8 cellular contexts compared by ENCODE assay signal in the genomic region with DNA sequence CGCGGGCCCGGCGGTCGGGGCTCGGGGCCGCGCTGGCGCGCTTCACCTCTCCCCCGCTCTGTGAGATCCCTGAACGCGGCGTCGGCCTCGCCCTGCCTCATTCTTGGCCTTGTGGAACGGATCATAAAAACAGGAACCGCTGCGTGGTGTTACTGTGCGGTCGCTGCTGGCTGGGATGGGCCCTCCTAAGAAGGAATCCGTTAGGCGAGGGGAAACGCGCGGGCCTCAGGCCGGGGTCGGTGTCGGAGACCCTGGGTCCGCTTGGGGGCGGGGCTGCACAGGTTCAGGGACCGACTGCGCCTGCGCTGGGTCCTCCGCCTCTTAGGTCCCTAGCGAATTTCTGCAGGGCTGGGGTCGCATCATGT. TPM values are rescaled to one million over a fixed set of nuclear protein-coding genes. Genes with fewer than 3 reads are reported as not detected.
A peak's percentile ranks its signal among the peaks of the same experiment; 100 is the strongest.
DNase-seq lines count a peak whose midpoint lies in the region; ATAC-seq and TF ChIP-seq lines count a peak whose summit lies in the region.

No MANE protein-coding gene starts in this region.

- no peaks in the 10 kb centered on the region for H3K9me3 ChIP-seq in CD8-positive, alpha-beta memory T cell (ENCODE audit: low read length)
- no peaks in the 10 kb centered on the region for H3K9me3 ChIP-seq in HUES48 (ENCODE audit: control insufficient read depth, insufficient read depth, low read length)
- no peaks in the 10 kb centered on the region for H3K9me3 ChIP-seq in Panc1 (ENCODE audit: control insufficient read depth, insufficient read depth, low read depth, low read length)

- ATAC-seq in GM21360 (IDR thresholded peaks at IDR 0.05; ENCODE audit: unreplicated experiment) (peak; percentile 31), Panc1 (peak; percentile 78)
- ATAC-seq in naive thymus-derived CD8-positive, alpha-beta T cell, result peak; percentile 40 to 44
- peak; percentile 52 to 59 for ATAC-seq in stimulated activated naive B cell treated with anti-CD40 and anti-IgM and Interleukin-4, amounts not matched to agents 10 μg/mL and 1 μg/mL and 100 μg/mL, for 72 hours (replicated peaks)

- peak overlapping the region; percentile 81 for H3K9ac ChIP-seq in HUES48 (ENCODE audit: low read depth, low read length)

- peaks cover under 1 to 30% (median 7%) of the 10 kb centered on the region in 3 donors for H3K36me3 Mint-ChIP-seq in CD8-positive, alpha-beta memory T cell
- peaks cover 11% of the 10 kb centered on the region for H3K36me3 Mint-ChIP-seq in activated T-helper 1 cell treated with anti-CD3 and anti-CD28 coated beads, Interleukin-12 subunit alpha, Interleukin-12 subunit beta, Interleukin-2, Interleukin-4 antibody, amounts not matched to agents 30 ng/mL and 10 ng/mL and 1 ng/mL, durations not matched to agents 14 hours and 24 hours and 36 hours (ENCODE audit: low read depth)
- H3K36me3 Mint-ChIP-seq in naive thymus-derived CD8-positive, alpha-beta T cell, result peaks cover 0 to 8% (median 0%) of the 10 kb centered on the region in 3 donors
- peaks cover under 1 to 5% of the 10 kb centered on the region in 2 donors for H3K36me3 Mint-ChIP-seq in stimulated activated naive B cell treated with anti-CD40 and anti-IgM and Interleukin-4, amounts not matched to agents 10 μg/mL and 1 μg/mL and 100 μg/mL, for 72 hours

- no peak for TF ChIP-seq CTCF in Panc1 (IDR thresholded peaks at IDR 0.05)

- no peaks in the 10 kb centered on the region for H3K27me3 ChIP-seq in CD8-positive, alpha-beta memory T cell (ENCODE audit: insufficient read depth, low read length, poor library complexity, severe bottlenecking)
- H3K27me3 ChIP-seq in HUES48 (ENCODE audit: control insufficient read depth, insufficient read depth, low read length) (no peaks in the 10 kb centered on the region), Panc1 (ENCODE audit: control insufficient read depth, insufficient read depth, low read length) (no peaks in the 10 kb centered on the region)

- POLR2A ChIA-PET in CD8-positive, alpha-beta memory T cell (lab: Charles Lee), result interaction anchor here (1.4 kb wide), 1 partner anchor 197 kb away, joined by 8 read pairs; a partner anchor contains a TSS
- POLR2A ChIA-PET in Panc1 (lab: Charles Lee), result no interaction called here
- POLR2A ChIA-PET in naive thymus-derived CD8-positive, alpha-beta T cell (lab: Charles Lee), result interaction anchor here (1.5 kb wide), 1 partner anchor 197 kb away, joined by 9 read pairs; a partner anchor contains a TSS

- H3K9me3 Mint-ChIP-seq in CD8-positive, alpha-beta memory T cell, result no peaks in the 10 kb centered on the region
- no peaks in the 10 kb centered on the region for H3K9me3 Mint-ChIP-seq in activated T-helper 1 cell treated with anti-CD3 and anti-CD28 coated beads, Interleukin-12 subunit alpha, Interleukin-12 subunit beta, Interleukin-2, Interleukin-4 antibody, amounts not matched to agents 30 ng/mL and 10 ng/mL and 1 ng/mL, durations not matched to agents 14 hours and 24 hours and 36 hours
- H3K9me3 Mint-ChIP-seq in naive thymus-derived CD8-positive, alpha-beta T cell, result no peaks in the 10 kb centered on the region
- no peaks in the 10 kb centered on the region for H3K9me3 Mint-ChIP-seq in stimulated activated naive B cell treated with anti-CD40 and anti-IgM and Interleukin-4, amounts not matched to agents 10 μg/mL and 1 μg/mL and 100 μg/mL, for 72 hours

- H3K27ac ChIP-seq in CD8-positive, alpha-beta memory T cell (ENCODE audit: low read depth, low read length), result peak overlapping the region; percentile 89
- peak overlapping the region; percentile 92 for H3K27ac ChIP-seq in HUES48 (ENCODE audit: low read depth, low read length)
- H3K27ac ChIP-seq in Panc1 (ENCODE audit: low read length), result peak overlapping the region; percentile 93

- H3K4me3 ChIP-seq in CD8-positive, alpha-beta memory T cell (ENCODE audit: low read length), result peak overlapping the region; percentile 89
- H3K4me3 ChIP-seq in HUES48 (ENCODE audit: low read depth, low read length), result peak overlapping the region; percentile 98
- peak overlapping the region; percentile 82 to 90 for H3K4me3 ChIP-seq in Panc1 (ENCODE audit: low read depth in 2 of 2, low read length in 2 of 2)

- H3K36me3 ChIP-seq in CD8-positive, alpha-beta memory T cell (ENCODE audit: insufficient read depth, low read length), result no peaks in the 10 kb centered on the region
- H3K36me3 ChIP-seq in HUES48 (ENCODE audit: control insufficient read depth, insufficient read depth, low read length) (peaks cover 37% of the 10 kb centered on the region), Panc1 (ENCODE audit: control insufficient read depth, insufficient read depth, low read length) (peaks cover 19% of the 10 kb centered on the region)

- no TSS peak for BruUV-seq in Panc1 (replicated peaks; lab: Mats Ljungman, UMichigan)

- H3K4me1 ChIP-seq in CD8-positive, alpha-beta memory T cell (ENCODE audit: insufficient read depth, low read length), result peaks cover 24% of the 10 kb centered on the region
- peaks cover 10% of the 10 kb centered on the region for H3K4me1 ChIP-seq in HUES48 (ENCODE audit: control insufficient read depth, insufficient read depth, low read length)
- peaks cover 21% of the 10 kb centered on the region; the same call in 1 of the 2 replicates for H3K4me1 ChIP-seq in Panc1 (ENCODE audit: control insufficient read depth, insufficient read depth, low read length)

- in situ Hi-C loops in Panc1 (cut with HindIII; ENCODE audit: low pct_unique_long_range_greater_than_20kb, low sequenced_read_pairs), result no loop called here

- peaks cover 26 to 59% (median 54%) of the 10 kb centered on the region in 3 donors for H3K4me1 Mint-ChIP-seq in CD8-positive, alpha-beta memory T cell
- H3K4me1 Mint-ChIP-seq in activated T-helper 1 cell treated with anti-CD3 and anti-CD28 coated beads, Interleukin-12 subunit alpha, Interleukin-12 subunit beta, Interleukin-2, Interleukin-4 antibody, amounts not matched to agents 30 ng/mL and 10 ng/mL and 1 ng/mL, durations not matched to agents 14 hours and 24 hours and 36 hours (ENCODE audit: low read depth), result peaks cover 74% of the 10 kb centered on the region
- H3K4me1 Mint-ChIP-seq in naive thymus-derived CD8-positive, alpha-beta T cell, result peaks cover 17 to 40% (median 33%) of the 10 kb centered on the region in 4 donors
- peaks cover 12 to 27% of the 10 kb centered on the region in 2 donors for H3K4me1 Mint-ChIP-seq in stimulated activated naive B cell treated with anti-CD40 and anti-IgM and Interleukin-4, amounts not matched to agents 10 μg/mL and 1 μg/mL and 100 μg/mL, for 72 hours

- peaks cover 0 to 1% of the 10 kb centered on the region in 2 donors for H3K27me3 Mint-ChIP-seq in CD8-positive, alpha-beta memory T cell
- peaks cover 2% of the 10 kb centered on the region for H3K27me3 Mint-ChIP-seq in activated T-helper 1 cell treated with anti-CD3 and anti-CD28 coated beads, Interleukin-12 subunit alpha, Interleukin-12 subunit beta, Interleukin-2, Interleukin-4 antibody, amounts not matched to agents 30 ng/mL and 10 ng/mL and 1 ng/mL, durations not matched to agents 14 hours and 24 hours and 36 hours (ENCODE audit: insufficient read depth)
- peaks cover 0 to 1% (median 0%) of the 10 kb centered on the region in 5 donors for H3K27me3 Mint-ChIP-seq in naive thymus-derived CD8-positive, alpha-beta T cell
- no peaks in the 10 kb centered on the region for H3K27me3 Mint-ChIP-seq in stimulated activated naive B cell treated with anti-CD40 and anti-IgM and Interleukin-4, amounts not matched to agents 10 μg/mL and 1 μg/mL and 100 μg/mL, for 72 hours

- peak overlapping the region; percentile 89 to 98 (median 96) for H3K4me3 Mint-ChIP-seq in CD8-positive, alpha-beta memory T cell
- peak overlapping the region; percentile 89 for H3K4me3 Mint-ChIP-seq in activated T-helper 1 cell treated with anti-CD3 and anti-CD28 coated beads, Interleukin-12 subunit alpha, Interleukin-12 subunit beta, Interleukin-2, Interleukin-4 antibody, amounts not matched to agents 30 ng/mL and 10 ng/mL and 1 ng/mL, durations not matched to agents 14 hours and 24 hours and 36 hours
- peak overlapping the region; percentile 77 to 99 (median 96) for H3K4me3 Mint-ChIP-seq in naive thymus-derived CD8-positive, alpha-beta T cell
- H3K4me3 Mint-ChIP-seq in stimulated activated naive B cell treated with anti-CD40 and anti-IgM and Interleukin-4, amounts not matched to agents 10 μg/mL and 1 μg/mL and 100 μg/mL, for 72 hours, result peak overlapping the region; percentile 76 to 99

- H3K27ac Mint-ChIP-seq in CD8-positive, alpha-beta memory T cell, result peak overlapping the region; percentile 89 to 100 (median 98)
- peak overlapping the region; percentile 88 for H3K27ac Mint-ChIP-seq in activated T-helper 1 cell treated with anti-CD3 and anti-CD28 coated beads, Interleukin-12 subunit alpha, Interleukin-12 subunit beta, Interleukin-2, Interleukin-4 antibody, amounts not matched to agents 30 ng/mL and 10 ng/mL and 1 ng/mL, durations not matched to agents 14 hours and 24 hours and 36 hours
- H3K27ac Mint-ChIP-seq in naive thymus-derived CD8-positive, alpha-beta T cell, result peak overlapping the region; percentile 87 to 100 (median 98)
- peak overlapping the region; percentile 99 for H3K27ac Mint-ChIP-seq in stimulated activated naive B cell treated with anti-CD40 and anti-IgM and Interleukin-4, amounts not matched to agents 10 μg/mL and 1 μg/mL and 100 μg/mL, for 72 hours

- intact Hi-C loops in Panc1 (cut with micrococcal nuclease; ENCODE audit: unreplicated experiment), result no loop called here
- intact Hi-C loops in activated T-helper 1 cell treated with anti-CD3 and anti-CD28 coated beads, Interleukin-12 subunit alpha, Interleukin-12 subunit beta, Interleukin-2, Interleukin-4 antibody, amounts not matched to agents 30 ng/mL and 10 ng/mL and 1 ng/mL, durations not matched to agents 14 hours and 24 hours and 36 hours (cut with micrococcal nuclease), result loop anchor here (1.0 to 5.0 kb wide), 8 partner anchors 107 to 1003 kb away; a partner anchor contains a TSS

- DNase-seq in CD8-positive, alpha-beta memory T cell, result peak in 4 of 5 donors; percentile 63 to 79 (median 76)
- DNase-seq in Panc1 (ENCODE audit: low read depth, low spot score) (peak; percentile 20), fibroblast of gingiva (ENCODE audit: low read depth) (peak; percentile 35)
- peak; percentile 76 for DNase-seq in activated T-helper 1 cell treated with anti-CD3 and anti-CD28 coated beads, Interleukin-12 subunit alpha, Interleukin-12 subunit beta, Interleukin-2, Interleukin-4 antibody, amounts not matched to agents 30 ng/mL and 10 ng/mL and 1 ng/mL, durations not matched to agents 14 hours and 24 hours and 36 hours (ENCODE audit: low spot score)
- DNase-seq in naive thymus-derived CD8-positive, alpha-beta T cell, result peak; percentile 51 to 85 (median 75)
- peak; percentile 69 for DNase-seq in stimulated activated naive B cell treated with anti-CD40 and anti-IgM and Interleukin-4, amounts not matched to agents 10 μg/mL and 1 μg/mL and 100 μg/mL, for 72 hours

- CTCF ChIA-PET in CD8-positive, alpha-beta memory T cell (lab: Charles Lee), result no interaction called here
- CTCF ChIA-PET in Panc1 (lab: Charles Lee), result no interaction called here

RNA-seq across cellular contexts. Expression of a gene that starts 0.4 kb away (rescaled TPM):
- 10 to 100 TPM; 31.1 to 36.1 TPM for total RNA-seq in CD8-positive, alpha-beta memory T cell
- polyA plus RNA-seq in CD8-positive, alpha-beta memory T cell, result 12.2 TPM
- 51.1 TPM for total RNA-seq in Panc1 (2021; ENCODE audit: unreplicated experiment)
- 15.9 TPM for polyA plus RNA-seq in Panc1 (2012; ENCODE audit: insufficient read length)
- total RNA-seq in activated T-helper 1 cell treated with anti-CD3 and anti-CD28 coated beads, Interleukin-12 subunit alpha, Interleukin-12 subunit beta, Interleukin-2, Interleukin-4 antibody, amounts not matched to agents 30 ng/mL and 10 ng/mL and 1 ng/mL, durations not matched to agents 14 hours and 24 hours and 36 hours, result 36.9 and 37.3 TPM in 2 replicates
- total RNA-seq in naive thymus-derived CD8-positive, alpha-beta T cell, result 10 to 100 TPM in 1 of 2 experiments, 1 to 10 TPM in 1; 10.0 to 15.2 TPM
- polyA plus RNA-seq in naive thymus-derived CD8-positive, alpha-beta T cell, result 1 to 10 TPM; 8.3 to 9.8 (median 8.7) TPM

RNA-seq across cellular contexts. Expression of a gene that starts 5.2 kb away (rescaled TPM):
- total RNA-seq in CD8-positive, alpha-beta memory T cell, result 10 to 100 TPM; 33.8 to 34.9 TPM
- polyA plus RNA-seq in CD8-positive, alpha-beta memory T cell, result 47.1 TPM
- 32.1 TPM for total RNA-seq in Panc1 (2021; ENCODE audit: unreplicated experiment)
- polyA plus RNA-seq in Panc1 (2012; ENCODE audit: insufficient read length), result 12.4 TPM
- total RNA-seq in activated T-helper 1 cell treated with anti-CD3 and anti-CD28 coated beads, Interleukin-12 subunit alpha, Interleukin-12 subunit beta, Interleukin-2, Interleukin-4 antibody, amounts not matched to agents 30 ng/mL and 10 ng/mL and 1 ng/mL, durations not matched to agents 14 hours and 24 hours and 36 hours, result 47.8 and 49.2 TPM in 2 replicates
- 10 to 100 TPM; 65.3 to 65.4 TPM for total RNA-seq in naive thymus-derived CD8-positive, alpha-beta T cell
- 10 to 100 TPM; 33.2 to 38.2 (median 36.6) TPM for polyA plus RNA-seq in naive thymus-derived CD8-positive, alpha-beta T cell

RNA-seq across cellular contexts. Expression of a gene that starts 49.7 kb away (rescaled TPM):
- total RNA-seq in CD8-positive, alpha-beta memory T cell, result under 1 TPM; 0.20 to 0.26 TPM
- not detected for polyA plus RNA-seq in CD8-positive, alpha-beta memory T cell
- 3.3 TPM for total RNA-seq in Panc1 (2021; ENCODE audit: unreplicated experiment)
- 1.0 TPM for polyA plus RNA-seq in Panc1 (2012; ENCODE audit: insufficient read length)
- total RNA-seq in activated T-helper 1 cell treated with anti-CD3 and anti-CD28 coated beads, Interleukin-12 subunit alpha, Interleukin-12 subunit beta, Interleukin-2, Interleukin-4 antibody, amounts not matched to agents 30 ng/mL and 10 ng/mL and 1 ng/mL, durations not matched to agents 14 hours and 24 hours and 36 hours, result 0.07 and 0.21 TPM in 2 replicates
- 1 to 10 TPM in 1 of 2 experiments, under 1 TPM in 1; 0.60 to 1.1 TPM for total RNA-seq in naive thymus-derived CD8-positive, alpha-beta T cell
- polyA plus RNA-seq in naive thymus-derived CD8-positive, alpha-beta T cell, result under 1 TPM in 1 of 3 donors, not detected in 2; 0.23 TPM

Comparison
In these comparisons a context has a peak if more than half of its experiments do, and no peak if none do; other contexts are left out.
1. Peak in every context shown above with its lines: DNase-seq, ATAC-seq, H3K4me3 ChIP-seq and H3K27ac ChIP-seq.
2. DNase-seq: peak in every context shown above with its lines; median percentile 76 in activated T-helper 1 cell treated with anti-CD3 and anti-CD28 coated beads, Interleukin-12 subunit alpha, Interleukin-12 subunit beta, Interleukin-2, Interleukin-4 antibody, amounts not matched to agents 30 ng/mL and 10 ng/mL and 1 ng/mL, durations not matched to agents 14 hours and 24 hours and 36 hours; 76 in CD8-positive, alpha-beta memory T cell; 75 in naive thymus-derived CD8-positive, alpha-beta T cell; 69 in stimulated activated naive B cell treated with anti-CD40 and anti-IgM and Interleukin-4, amounts not matched to agents 10 μg/mL and 1 μg/mL and 100 μg/mL, for 72 hours; 35 in fibroblast of gingiva; 20 in Panc1.